In the genomic region with DNA sequence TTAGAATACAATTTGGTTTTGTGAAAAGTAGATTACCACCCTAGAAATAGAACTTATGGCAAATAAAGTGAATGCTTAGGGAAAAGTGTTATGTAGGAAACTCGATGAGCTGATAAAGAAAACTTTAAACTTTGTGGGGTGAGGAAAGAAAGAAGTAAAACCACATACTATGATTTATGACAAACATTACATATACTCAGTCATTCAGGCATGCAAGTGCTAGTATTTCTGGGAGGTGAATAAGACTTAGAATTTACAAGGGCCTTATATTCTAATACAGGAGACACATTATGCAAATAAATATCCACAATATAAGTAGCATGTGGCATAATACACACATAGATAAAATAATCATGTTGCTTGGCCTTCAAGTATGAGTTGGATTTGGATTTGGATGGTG, we compare ENCODE assay signal across 22 cellular contexts.
"Had no signal": no experiment of that assay in that cellular context is flagged by ENCODE, and none has a peak within 500 bp of the region (broad histone marks: within the 10 kb centered on the region; RNA-seq: fewer than 3 reads in every experiment).

No MANE protein-coding gene starts in this region.

- H3K4me2 ChIP-seq: neural progenitor cell, smooth muscle cell had no signal

- H3K27ac ChIP-seq: colonic mucosa, epithelial cell of prostate, neural progenitor cell, parathyroid adenoma, right lobe of liver, stomach, thyroid gland had no signal

- H3K4me1 ChIP-seq: colonic mucosa, parathyroid adenoma, right lobe of liver, stomach, thyroid gland had no signal

- H3K27me3 ChIP-seq: colonic mucosa, neural progenitor cell, right lobe of liver, stomach, thyroid gland had no signal

- H3K79me2 ChIP-seq: parathyroid adenoma had no signal

- H3K36me3 ChIP-seq: colonic mucosa, neural progenitor cell, right lobe of liver, stomach, thyroid gland had no signal

- H3K4me3 ChIP-seq: colonic mucosa, lung, neural progenitor cell, right lobe of liver, smooth muscle cell, stomach, thyroid gland had no signal

- H3K9ac ChIP-seq: neural progenitor cell, parathyroid adenoma had no signal

- H3K9me3 ChIP-seq: colonic mucosa, right lobe of liver, stomach, thyroid gland had no signal

- ATAC-seq: esophagus mucosa; left lobe of liver; naive thymus-derived CD4-positive, alpha-beta T cell; right lobe of liver; stimulated activated effector memory CD8-positive, alpha-beta T cell treated with anti-CD3 and anti-CD28 coated beads, Interleukin-12 subunit alpha, Interleukin-12 subunit beta, amount 100 ng/mL, for 72 hours had no signal

- DNase-seq: colonic mucosa; effector CD8-positive, alpha-beta T cell; endodermal cell; head of caudate nucleus; midbrain; naive thymus-derived CD4-positive, alpha-beta T cell; right lobe of liver; stimulated activated CD4-positive, alpha-beta T cell treated with anti-CD3 and anti-CD28 coated beads, Interleukin-12 subunit alpha, Interleukin-12 subunit beta, amount 100 ng/mL, for 4 hours; stimulated activated CD4-positive, alpha-beta T cell treated with anti-CD3 and anti-CD28 coated beads, Interleukin-2, amount 100 ng/mL, for 24 hours; stimulated activated CD4-positive, alpha-beta T cell treated with anti-CD3 and anti-CD28 coated beads, Interleukin-4, amount 100 ng/mL, for 24 hours; stimulated activated naive CD4-positive, alpha-beta T cell treated with Interleukin-2 at 50 U/mL for 16 hours; stomach; thyroid gland; trophoblast cell had no signal

- H2AFZ ChIP-seq: neural progenitor cell, parathyroid adenoma had no signal
